ENCODE assay signal across 1 cellular context in the genomic region with DNA sequence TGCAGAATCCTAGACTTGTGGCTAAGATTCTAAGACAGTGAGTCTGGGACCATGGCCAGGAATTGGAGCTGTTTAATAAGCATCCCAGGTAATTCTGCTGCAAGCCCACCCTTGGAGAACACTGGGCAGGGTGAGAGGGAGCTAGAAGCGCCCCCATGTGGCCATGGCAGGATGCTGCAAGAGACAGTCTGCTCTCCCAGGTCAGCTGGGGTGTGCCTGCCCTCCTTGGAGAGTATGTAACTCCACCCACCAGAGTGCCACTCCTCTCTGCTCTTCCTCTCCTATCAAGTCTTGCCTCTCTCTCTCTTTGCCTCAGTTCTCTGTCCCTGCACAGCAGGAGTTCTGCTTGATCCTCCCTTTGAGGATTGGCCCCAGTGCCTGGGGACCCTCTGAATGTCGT.
TF ChIP-seq lines count a peak whose summit lies in the region.

No MANE protein-coding gene starts in this region.

TF ChIP-seq in liver, 16 proteins besides CTCF, POLR2A, EP300 and RAD21 (continued from another document):
- TF ChIP-seq, protein P1, sequence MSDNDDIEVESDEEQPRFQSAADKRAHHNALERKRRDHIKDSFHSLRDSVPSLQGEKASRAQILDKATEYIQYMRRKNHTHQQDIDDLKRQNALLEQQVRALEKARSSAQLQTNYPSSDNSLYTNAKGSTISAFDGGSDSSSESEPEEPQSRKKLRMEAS (IDR thresholded peaks at IDR 0.05), result no peak
- TF ChIP-seq JUND (IDR thresholded peaks at IDR 0.05) (no peak), RXRA (IDR thresholded peaks at IDR 0.05) (no peak), SP1 (IDR thresholded peaks at IDR 0.05) (no peak)
- TF ChIP-seq, protein P2, sequence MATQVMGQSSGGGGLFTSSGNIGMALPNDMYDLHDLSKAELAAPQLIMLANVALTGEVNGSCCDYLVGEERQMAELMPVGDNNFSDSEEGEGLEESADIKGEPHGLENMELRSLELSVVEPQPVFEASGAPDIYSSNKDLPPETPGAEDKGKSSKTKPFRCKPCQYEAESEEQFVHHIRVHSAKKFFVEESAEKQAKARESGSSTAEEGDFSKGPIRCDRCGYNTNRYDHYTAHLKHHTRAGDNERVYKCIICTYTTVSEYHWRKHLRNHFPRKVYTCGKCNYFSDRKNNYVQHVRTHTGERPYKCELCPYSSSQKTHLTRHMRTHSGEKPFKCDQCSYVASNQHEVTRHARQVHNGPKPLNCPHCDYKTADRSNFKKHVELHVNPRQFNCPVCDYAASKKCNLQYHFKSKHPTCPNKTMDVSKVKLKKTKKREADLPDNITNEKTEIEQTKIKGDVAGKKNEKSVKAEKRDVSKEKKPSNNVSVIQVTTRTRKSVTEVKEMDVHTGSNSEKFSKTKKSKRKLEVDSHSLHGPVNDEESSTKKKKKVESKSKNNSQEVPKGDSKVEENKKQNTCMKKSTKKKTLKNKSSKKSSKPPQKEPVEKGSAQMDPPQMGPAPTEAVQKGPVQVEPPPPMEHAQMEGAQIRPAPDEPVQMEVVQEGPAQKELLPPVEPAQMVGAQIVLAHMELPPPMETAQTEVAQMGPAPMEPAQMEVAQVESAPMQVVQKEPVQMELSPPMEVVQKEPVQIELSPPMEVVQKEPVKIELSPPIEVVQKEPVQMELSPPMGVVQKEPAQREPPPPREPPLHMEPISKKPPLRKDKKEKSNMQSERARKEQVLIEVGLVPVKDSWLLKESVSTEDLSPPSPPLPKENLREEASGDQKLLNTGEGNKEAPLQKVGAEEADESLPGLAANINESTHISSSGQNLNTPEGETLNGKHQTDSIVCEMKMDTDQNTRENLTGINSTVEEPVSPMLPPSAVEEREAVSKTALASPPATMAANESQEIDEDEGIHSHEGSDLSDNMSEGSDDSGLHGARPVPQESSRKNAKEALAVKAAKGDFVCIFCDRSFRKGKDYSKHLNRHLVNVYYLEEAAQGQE (IDR thresholded peaks at IDR 0.05), result no peak
